9 cellular contexts compared by ENCODE assay signal in genomic region chrX:22081475-22082092, GRCh38. TPM values are rescaled to one million over a fixed set of nuclear protein-coding genes. Genes with fewer than 3 reads are reported as not detected.
A peak's percentile ranks its signal among the peaks of the same experiment; 100 is the strongest.
DNase-seq lines count a peak whose midpoint lies in the region; ATAC-seq, FAIRE-seq and TF ChIP-seq lines count a peak whose summit lies in the region.
"Had no signal": no experiment of that assay in that cellular context is flagged by ENCODE, and none has a peak within 500 bp of the region (broad histone marks: within the 10 kb centered on the region; RNA-seq: fewer than 3 reads in every experiment).

No MANE protein-coding gene starts in this region.

- no peak overlapping the region for H3K27ac Mint-ChIP-seq in neural crest cell (ENCODE audit: unreplicated experiment)
- H3K27ac Mint-ChIP-seq: T-helper 1 cell treated with Interleukin-12 subunit alpha and Interleukin-12 subunit beta and Interleukin-4 antibody, amounts not matched to agents 30 μg/mL and 1 μg/mL, for 36 hours had no signal

- FAIRE-seq in D721Med (lab: Jason Lieb, UNC) = no peak

- H3K4me3 ChIP-seq in epithelial cell of esophagus (ENCODE audit: low read length) (no peak overlapping the region), lower leg skin (ENCODE audit: low read depth, poor library complexity, severe bottlenecking) (no peak overlapping the region)

- peak; percentile 91 for ATAC-seq in GM21529 (IDR thresholded peaks at IDR 0.05; ENCODE audit: unreplicated experiment)

- no peak overlapping the region for H3K4me3 Mint-ChIP-seq in neural crest cell
- H3K4me3 Mint-ChIP-seq: T-helper 1 cell treated with Interleukin-12 subunit alpha and Interleukin-12 subunit beta and Interleukin-4 antibody, amounts not matched to agents 30 μg/mL and 1 μg/mL, for 36 hours had no signal

- H3K9me3 Mint-ChIP-seq in neural crest cell = peaks cover 4% of the 10 kb centered on the region
- H3K9me3 Mint-ChIP-seq: T-helper 1 cell treated with Interleukin-12 subunit alpha and Interleukin-12 subunit beta and Interleukin-4 antibody, amounts not matched to agents 30 μg/mL and 1 μg/mL, for 36 hours had no signal

- intact Hi-C loops in lower leg skin (cut with DNase I; ENCODE audit: low total_unique reads) = no loop called here

- WGBS in lower leg skin, 2 donors = 42 to 64% methylated on average over 7 of the region's 7 CpGs

- TF ChIP-seq CTCF in D721Med (IDR thresholded peaks at IDR 0.05; ENCODE audit: insufficient read depth, missing control alignments) = peak; percentile 50
- peak; percentile 76 for TF ChIP-seq CTCF in epithelial cell of esophagus (IDR thresholded peaks at IDR 0.05; ENCODE audit: insufficient read depth, low read depth, low read length, missing control alignments)
- TF ChIP-seq CTCF in neural crest cell (conservative IDR thresholded peaks at IDR 0.05) = peak; percentile 72
- TF ChIP-seq CTCF in lower leg skin (IDR thresholded peaks at IDR 0.05) = no peak

- H3K4me1 Mint-ChIP-seq in neural crest cell = peaks cover 5% of the 10 kb centered on the region

- no peak for TF ChIP-seq POLR2A in lower leg skin (IDR thresholded peaks at IDR 0.05)

- H3K36me3 Mint-ChIP-seq in neural crest cell (ENCODE audit: low read depth) = peaks cover 5% of the 10 kb centered on the region

- no peaks in the 10 kb centered on the region for H3K27me3 Mint-ChIP-seq in neural crest cell (ENCODE audit: low read depth)

- DNase-seq in D721Med (ENCODE audit: insufficient read length, low spot score) (no peak), NAMALWA (ENCODE audit: low spot score) (peak; percentile 59), epithelial cell of esophagus (ENCODE audit: low read depth) (peak; percentile 71), neural crest cell (ENCODE audit: low read depth, low spot score) (peak; percentile 62), NCI-H2107 (lab: John Stamatoyannopoulos, UW) (no peak), lower leg skin (ENCODE audit: low spot score in 2 of 2) (no peak)
- peak; percentile 70 for DNase-seq in activated CD4-positive, alpha-beta T cell treated with anti-CD3 and anti-CD28 coated beads for 48 hours

RNA-seq across cellular contexts. Expression of gene PHEX, which starts 49.5 kb away (rescaled TPM):
- 0.47 and 0.57 TPM in 2 replicates for total RNA-seq in neural crest cell
- 1 to 10 TPM in 1 of 4 donors, under 1 TPM in 2, not detected in 1; 0.08 to 1.6 (median 0.10) TPM for total RNA-seq in lower leg skin

Comparison
In these comparisons a context has a peak if more than half of its experiments do, and no peak if none do; other contexts are left out.
1. DNase-seq: peak in NAMALWA (single experiment), activated CD4-positive, alpha-beta T cell treated with anti-CD3 and anti-CD28 coated beads for 48 hours (single experiment), epithelial cell of esophagus (single experiment) and neural crest cell (single experiment); none in D721Med (single experiment), NCI-H2107 (single experiment) and lower leg skin (0 of 2).
2. CTCF ChIP-seq: peak in D721Med (single experiment), epithelial cell of esophagus (single experiment) and neural crest cell (single experiment); none in lower leg skin (0 of 3).